In genomic region chr7:2928256-2928612, GRCh38 we compare ENCODE assay signal across 16 cellular contexts.
DNase-seq lines count a peak whose midpoint lies in the region; ATAC-seq and TF ChIP-seq lines count a peak whose summit lies in the region.
"Had no signal": no experiment of that assay in that cellular context is flagged by ENCODE, and none has a peak within 500 bp of the region (broad histone marks: within the 10 kb centered on the region; RNA-seq: fewer than 3 reads in every experiment).

No MANE protein-coding gene starts in this region.

- peaks cover 4% of the 10 kb centered on the region for H3K27me3 ChIP-seq in mammary epithelial cell (ENCODE audit: insufficient read depth, low read length)
- H3K27me3 ChIP-seq: MG63, Peyer's patch had no signal

- ATAC-seq in stimulated activated naive B cell treated with anti-CD40 and anti-IgM and Interleukin-4, amounts not matched to agents 10 μg/mL and 1 μg/mL and 100 μg/mL, for 72 hours (replicated peaks) = no peak
- no peak for ATAC-seq in HG02571 (IDR thresholded peaks at IDR 0.05; ENCODE audit: unreplicated experiment)
- ATAC-seq in HG02759 (IDR thresholded peaks at IDR 0.05; ENCODE audit: unreplicated experiment) = no peak
- ATAC-seq: GM12878, GM23338 had no signal

- BruUV-seq in mammary epithelial cell (replicated peaks; lab: Mats Ljungman, UMichigan) (no TSS peak), MCF 10A (replicated peaks; lab: Mats Ljungman, UMichigan) (no TSS peak)

- H3K36me3 ChIP-seq in mammary epithelial cell (ENCODE audit: insufficient read depth, low read length) = no peaks in the 10 kb centered on the region
- H3K36me3 ChIP-seq: MG63, Peyer's patch had no signal

- in situ Hi-C loops in mammary epithelial cell (cut with MboI; ENCODE audit: low sequenced_read_pairs in 2 of 2) = no loop called here

- 60% methylated on average over 9 of the region's 10 CpGs for WGBS in mammary epithelial cell (ENCODE audit: low coverage, missing lambda C conversion rate)

- DNase-seq in mammary epithelial cell (no peak), MCF 10A (ENCODE audit: unreplicated experiment) (no peak), RPMI8226 (peak; percentile 81), islet precursor cell (peak; percentile 41), NCI-H524 (lab: John Stamatoyannopoulos, UW) (no peak)
- DNase-seq in stimulated activated naive B cell treated with anti-CD40 and anti-IgM and Interleukin-4, amounts not matched to agents 10 μg/mL and 1 μg/mL and 100 μg/mL, for 72 hours = no peak
- DNase-seq: C1 segment of cervical spinal cord, GDM1, MG63, NCI-H2081 treated with DMSO at 0.1 percent for 48 hours, SIG-M5 had no signal

- H4K20me1 ChIP-seq in mammary epithelial cell (ENCODE audit: insufficient read depth, low read length) = no peaks in the 10 kb centered on the region

- intact Hi-C loops in mammary epithelial cell (cut with micrococcal nuclease) (no loop called here), MCF 10A (cut with micrococcal nuclease) (no loop called here)

- no peaks in the 10 kb centered on the region for H3K9me3 ChIP-seq in mammary epithelial cell (replicated peaks; ENCODE audit: insufficient read depth, low read length)
- H3K9me3 ChIP-seq: MG63, Peyer's patch had no signal

- peaks cover 6% of the 10 kb centered on the region for H3K4me1 Mint-ChIP-seq in MCF 10A (ENCODE audit: insufficient read depth, unreplicated experiment)
- no peaks in the 10 kb centered on the region for H3K4me1 Mint-ChIP-seq in stimulated activated naive B cell treated with anti-CD40 and anti-IgM and Interleukin-4, amounts not matched to agents 10 μg/mL and 1 μg/mL and 100 μg/mL, for 72 hours
- H3K4me1 Mint-ChIP-seq: GM23338 had no signal

- no peaks in the 10 kb centered on the region for H3K79me2 ChIP-seq in mammary epithelial cell (ENCODE audit: insufficient read depth, low read length)

- TF ChIP-seq CTCF in mammary epithelial cell (conservative IDR thresholded peaks at IDR 0.05 in 1 of 2, IDR thresholded peaks at IDR 0.05 in 1 of 2; ENCODE audit: extremely low read depth in 1 of 2, insufficient read depth in 1 of 2, low read depth in 1 of 2, low read length in 2 of 2) (no peak), MCF 10A (IDR thresholded peaks at IDR 0.05; ENCODE audit: unreplicated experiment) (no peak)

- CTCF ChIA-PET in mammary epithelial cell (lab: Charles Lee; ENCODE audit: low non-redundant PET) (no interaction called here), MCF 10A (lab: Yijun Ruan, JAX) (no interaction called here)

- dilution Hi-C loops in mammary epithelial cell (cut with HindIII; ENCODE audit: low sequenced_read_pairs) = loop anchor here (10.0 kb wide), 1 partner anchor 163 kb away; no protein-coding TSS in a partner anchor

- no peak overlapping the region for H3K27ac ChIP-seq in mammary epithelial cell (ENCODE audit: insufficient read depth, low read depth, low read length)
- H3K27ac ChIP-seq: Peyer's patch had no signal

- POLR2A ChIA-PET in MCF 10A (lab: Yijun Ruan, JAX) = no interaction called here

- H3K4me3 Mint-ChIP-seq in MCF 10A (ENCODE audit: unreplicated experiment) = no peak overlapping the region
- no peak overlapping the region for H3K4me3 Mint-ChIP-seq in stimulated activated naive B cell treated with anti-CD40 and anti-IgM and Interleukin-4, amounts not matched to agents 10 μg/mL and 1 μg/mL and 100 μg/mL, for 72 hours
- H3K4me3 Mint-ChIP-seq: GM23338 had no signal

- H2AFZ ChIP-seq in mammary epithelial cell (ENCODE audit: low read depth, low read length) = peak overlapping the region; percentile 20
- H2AFZ ChIP-seq: GM23338 had no signal

- H3K27ac Mint-ChIP-seq in MCF 10A (ENCODE audit: low read depth, unreplicated experiment) = no peak overlapping the region
- H3K27ac Mint-ChIP-seq in stimulated activated naive B cell treated with anti-CD40 and anti-IgM and Interleukin-4, amounts not matched to agents 10 μg/mL and 1 μg/mL and 100 μg/mL, for 72 hours = peak overlapping the region; percentile 31
- H3K27ac Mint-ChIP-seq: GM23338 had no signal

- no peak overlapping the region for H3K9ac ChIP-seq in mammary epithelial cell (ENCODE audit: insufficient read depth, low read length)

- no peak overlapping the region for H3K4me3 ChIP-seq in mammary epithelial cell (replicated peaks in 1 of 3; ENCODE audit: insufficient read depth in 1 of 3, low read depth in 2 of 3, low read length in 3 of 3)
- H3K4me3 ChIP-seq: GM12878, GM23338, MG63, Peyer's patch had no signal

- H3K27me3 Mint-ChIP-seq in MCF 10A (ENCODE audit: insufficient read depth, unreplicated experiment) = no peaks in the 10 kb centered on the region
- H3K27me3 Mint-ChIP-seq in stimulated activated naive B cell treated with anti-CD40 and anti-IgM and Interleukin-4, amounts not matched to agents 10 μg/mL and 1 μg/mL and 100 μg/mL, for 72 hours = no peaks in the 10 kb centered on the region

- H3K4me2 ChIP-seq in mammary epithelial cell (ENCODE audit: insufficient read depth, low read depth, low read length) = no peak overlapping the region
- H3K4me2 ChIP-seq: GM23338 had no signal

- peaks cover 6% of the 10 kb centered on the region for H3K4me1 ChIP-seq in mammary epithelial cell (ENCODE audit: insufficient read depth, low read length)
- H3K4me1 ChIP-seq: Peyer's patch had no signal

- H3K9me3 Mint-ChIP-seq in MCF 10A (ENCODE audit: unreplicated experiment) = no peaks in the 10 kb centered on the region
- H3K9me3 Mint-ChIP-seq in stimulated activated naive B cell treated with anti-CD40 and anti-IgM and Interleukin-4, amounts not matched to agents 10 μg/mL and 1 μg/mL and 100 μg/mL, for 72 hours = no peaks in the 10 kb centered on the region
- H3K9me3 Mint-ChIP-seq: GM23338 had no signal

- H3K36me3 Mint-ChIP-seq in MCF 10A (ENCODE audit: insufficient read depth, unreplicated experiment) = no peaks in the 10 kb centered on the region
- H3K36me3 Mint-ChIP-seq in stimulated activated naive B cell treated with anti-CD40 and anti-IgM and Interleukin-4, amounts not matched to agents 10 μg/mL and 1 μg/mL and 100 μg/mL, for 72 hours = peaks cover 62 to 70% of the 10 kb centered on the region in 2 donors

Comparison
In these comparisons a context has a peak if more than half of its experiments do, and no peak if none do; other contexts are left out.
1. DNase-seq: peak in RPMI8226 (single experiment) and islet precursor cell (single experiment); none in mammary epithelial cell (single experiment), MCF 10A (single experiment), stimulated activated naive B cell treated with anti-CD40 and anti-IgM and Interleukin-4, amounts not matched to agents 10 μg/mL and 1 μg/mL and 100 μg/mL, for 72 hours (single experiment) and NCI-H524 (0 of 2).